In genomic region chr6:154783229-154783628, GRCh38 we compare ENCODE assay signal across 1 cellular context.
TF ChIP-seq lines count a peak whose summit lies in the region.

No MANE protein-coding gene starts in this region.

TF ChIP-seq in GM23338, 12 proteins besides CTCF, POLR2A, EP300 and RAD21 (continued from another document):
- no peak for TF ChIP-seq ZNF462 (CRISPR knock-in tag; IDR thresholded peaks at IDR 0.05)
